Comparison of ENCODE assay signal across 8 cellular contexts in genomic region chr16:68237243-68238028, GRCh38. TPM values are rescaled to one million over a fixed set of nuclear protein-coding genes. Genes with fewer than 3 reads are reported as not detected.
A peak's percentile ranks its signal among the peaks of the same experiment; 100 is the strongest.
DNase-seq lines count a peak whose midpoint lies in the region; ATAC-seq and TF ChIP-seq lines count a peak whose summit lies in the region.

No MANE protein-coding gene starts in this region.

- H3K4me3 ChIP-seq in GM12865 (ENCODE audit: low read depth, low read length), result peak overlapping the region; percentile 57
- H3K4me3 ChIP-seq in heart right ventricle, result peak overlapping the region; percentile 20 to 67 (median 60)

- H3K27me3 Mint-ChIP-seq in type B pancreatic cell, result peaks cover 34% of the 10 kb centered on the region

- H3K36me3 ChIP-seq in heart right ventricle, result no peaks in the 10 kb centered on the region

- no peaks in the 10 kb centered on the region for H3K9me3 ChIP-seq in heart right ventricle

- peaks cover 9% of the 10 kb centered on the region for H3K4me1 Mint-ChIP-seq in type B pancreatic cell (ENCODE audit: unreplicated experiment)

- peak; percentile 81 for ATAC-seq in HG02678 (IDR thresholded peaks at IDR 0.05; ENCODE audit: unreplicated experiment)
- ATAC-seq in heart right ventricle, result peak; percentile 90 to 96 (median 94)

- peak overlapping the region; percentile 95 for H3K4me3 Mint-ChIP-seq in type B pancreatic cell

- H3K9me3 Mint-ChIP-seq in type B pancreatic cell, result no peaks in the 10 kb centered on the region

- DNase-seq in GM12865 (ENCODE audit: low read depth), result peak; percentile 98
- peak; percentile 94 for DNase-seq in NCI-H1436 (lab: John Stamatoyannopoulos, UW)
- peak; percentile 78 to 89 (median 84) for DNase-seq in T-helper 1 cell
- DNase-seq in amygdala (lab: John Stamatoyannopoulos, UW), result peak; percentile 74 to 97 (median 92)
- DNase-seq in heart right ventricle, result peak; percentile 97 to 98
- peak; percentile 90 to 99 (median 96) for DNase-seq in posterior cingulate gyrus
- peak; percentile 99 for DNase-seq in type B pancreatic cell (ENCODE audit: extremely low spot score, unreplicated experiment)

- H3K27ac ChIP-seq in heart right ventricle, result peak overlapping the region; percentile 49 to 94 (median 88)

- 1% methylated on average over 72 of the region's 72 CpGs for WGBS in heart right ventricle, 2 donors

- H3K27ac Mint-ChIP-seq in type B pancreatic cell, result peak overlapping the region; percentile 99

- peaks cover 0 to 16% (median 0%) of the 10 kb centered on the region in 7 donors for H3K27me3 ChIP-seq in heart right ventricle

- H3K36me3 Mint-ChIP-seq in type B pancreatic cell, result peaks cover 8% of the 10 kb centered on the region

- intact Hi-C loops in heart right ventricle (cut with DNase I) (loop anchor here in 3 of 10 donors (10.0 kb wide), 2 partner anchors 153 to 243 kb away; partner anchors contain the start of genes DPEP2 (in 2 of the 3) and NFATC3 (in 1 of the 3)), posterior cingulate gyrus (cut with DNase I) (no loop called here)

- H3K4me1 ChIP-seq in heart right ventricle, result peaks cover 9 to 47% (median 30%) of the 10 kb centered on the region in 9 donors

- TF ChIP-seq CTCF in GM12865 (IDR thresholded peaks at IDR 0.05; ENCODE audit: insufficient read depth, low read depth, low read length, missing control alignments) (no peak), heart right ventricle (IDR thresholded peaks at IDR 0.05) (peak in 2 of 9 donors; percentile 2 to 6), type B pancreatic cell (conservative IDR thresholded peaks at IDR 0.05) (no peak)

RNA-seq across cellular contexts. Expression of gene ESRP2, which starts 1.5 kb away (rescaled TPM):
- total RNA-seq in heart right ventricle (1 to 10 TPM in 1 of 10 donors, under 1 TPM in 9; 0.07 to 1.0 (median 0.44) TPM), type B pancreatic cell (ENCODE audit: low replicate concordance) (65.6 and 150 TPM in 2 replicates)
- polyA plus RNA-seq in heart right ventricle, result under 1 TPM; 0.25 to 0.66 TPM

RNA-seq across cellular contexts. Expression of gene PLA2G15, which starts 7.7 kb away (rescaled TPM):
- total RNA-seq in heart right ventricle (10 to 100 TPM; 31.0 to 62.1 (median 44.0) TPM), type B pancreatic cell (ENCODE audit: low replicate concordance) (20.1 and 22.1 TPM in 2 replicates)
- polyA plus RNA-seq in heart right ventricle, result 10 to 100 TPM; 33.1 to 33.7 TPM

RNA-seq across cellular contexts. Expression of gene SLC7A6, which starts 26.9 kb away (rescaled TPM):
- 10 to 100 TPM; 28.4 to 59.2 (median 42.4) TPM for total RNA-seq in heart right ventricle
- 10 to 100 TPM; 22.6 to 85.6 TPM for polyA plus RNA-seq in heart right ventricle
- 41.1 and 47.3 TPM in 2 replicates for total RNA-seq in type B pancreatic cell (ENCODE audit: low replicate concordance)

Comparison
In these comparisons a context has a peak if more than half of its experiments do, and no peak if none do; other contexts are left out.
1. Peak in every context shown above with its lines: DNase-seq, ATAC-seq, H3K4me3 ChIP-seq and H3K27ac ChIP-seq.
2. RNA of gene ESRP2, which starts 1.5 kb away (total RNA-seq): 65.6 to 150 TPM in type B pancreatic cell; 0.07 to 1.0 TPM in heart right ventricle; every median in the first group is over 10 times any median in the second.